19 cellular contexts compared by ENCODE assay signal in the genomic region with DNA sequence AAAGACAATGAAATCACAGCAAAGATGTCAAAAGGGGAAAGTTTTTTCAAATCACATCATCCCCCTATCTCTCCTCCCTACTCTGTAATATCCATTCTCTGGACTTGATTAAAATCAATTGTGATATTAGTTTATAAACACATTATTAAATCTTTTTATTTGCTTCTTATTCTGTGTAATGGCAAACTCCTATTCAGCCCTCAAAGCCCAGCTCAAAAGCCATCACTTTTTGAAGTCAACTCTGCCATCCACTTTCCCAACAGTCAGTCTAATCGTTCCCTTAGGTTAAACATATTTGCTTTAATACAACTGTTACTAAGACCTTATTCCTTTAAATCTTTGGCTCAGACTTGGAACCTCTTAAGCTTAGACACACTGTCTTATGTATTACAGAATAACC.
"Had no signal": no experiment of that assay in that cellular context is flagged by ENCODE, and none has a peak within 500 bp of the region (broad histone marks: within the 10 kb centered on the region; RNA-seq: fewer than 3 reads in every experiment).

No MANE protein-coding gene starts in this region.

- H3K4me3 ChIP-seq: colonic mucosa, esophagus muscularis mucosa, gastroesophageal sphincter, heart right ventricle, left lung, lung, mucosa of descending colon had no signal

- H3K9me3 ChIP-seq: colonic mucosa, esophagus muscularis mucosa, gastroesophageal sphincter, heart right ventricle, left lung, mucosa of descending colon had no signal

- H3K9me3 Mint-ChIP-seq: dendritic cell treated with granulocyte-macrophage colony-stimulating factor and Interleukin-4, amounts not matched to agents 40 ng/mL and 50 ng/mL, for 4 days had no signal

- H3K4me1 ChIP-seq: colonic mucosa, esophagus muscularis mucosa, foreskin keratinocyte, gastroesophageal sphincter, heart right ventricle, left lung had no signal

- H3K27me3 Mint-ChIP-seq: dendritic cell treated with granulocyte-macrophage colony-stimulating factor and Interleukin-4, amounts not matched to agents 40 ng/mL and 50 ng/mL, for 4 days; effector memory CD8-positive, alpha-beta T cell; memory B cell had no signal

- H3K4me3 Mint-ChIP-seq: dendritic cell treated with granulocyte-macrophage colony-stimulating factor and Interleukin-4, amounts not matched to agents 40 ng/mL and 50 ng/mL, for 4 days; effector memory CD8-positive, alpha-beta T cell; memory B cell had no signal

- H3K4me1 Mint-ChIP-seq: memory B cell had no signal

- H3K27me3 ChIP-seq: colonic mucosa, esophagus muscularis mucosa, foreskin keratinocyte, gastroesophageal sphincter, heart right ventricle, left lung had no signal

- H3K27ac ChIP-seq: colonic mucosa, esophagus muscularis mucosa, foreskin keratinocyte, gastroesophageal sphincter, heart right ventricle, left lung had no signal

- H3K27ac Mint-ChIP-seq: dendritic cell treated with granulocyte-macrophage colony-stimulating factor and Interleukin-4, amounts not matched to agents 40 ng/mL and 50 ng/mL, for 4 days; effector memory CD8-positive, alpha-beta T cell; memory B cell had no signal

- DNase-seq: colonic mucosa; cortex of kidney; effector CD8-positive, alpha-beta T cell; effector memory CD8-positive, alpha-beta T cell; foreskin keratinocyte; head of caudate nucleus; heart right ventricle; hippocampal formation; left cardiac atrium; left lung; left ventricle myocardium superior; mammary epithelial cell; mesendoderm; mucosa of descending colon had no signal

- H3K36me3 Mint-ChIP-seq: memory B cell had no signal

- H3K36me3 ChIP-seq: colonic mucosa, esophagus muscularis mucosa, gastroesophageal sphincter, heart right ventricle, left lung had no signal
